ENCODE assay signal across 24 cellular contexts in the genomic region with DNA sequence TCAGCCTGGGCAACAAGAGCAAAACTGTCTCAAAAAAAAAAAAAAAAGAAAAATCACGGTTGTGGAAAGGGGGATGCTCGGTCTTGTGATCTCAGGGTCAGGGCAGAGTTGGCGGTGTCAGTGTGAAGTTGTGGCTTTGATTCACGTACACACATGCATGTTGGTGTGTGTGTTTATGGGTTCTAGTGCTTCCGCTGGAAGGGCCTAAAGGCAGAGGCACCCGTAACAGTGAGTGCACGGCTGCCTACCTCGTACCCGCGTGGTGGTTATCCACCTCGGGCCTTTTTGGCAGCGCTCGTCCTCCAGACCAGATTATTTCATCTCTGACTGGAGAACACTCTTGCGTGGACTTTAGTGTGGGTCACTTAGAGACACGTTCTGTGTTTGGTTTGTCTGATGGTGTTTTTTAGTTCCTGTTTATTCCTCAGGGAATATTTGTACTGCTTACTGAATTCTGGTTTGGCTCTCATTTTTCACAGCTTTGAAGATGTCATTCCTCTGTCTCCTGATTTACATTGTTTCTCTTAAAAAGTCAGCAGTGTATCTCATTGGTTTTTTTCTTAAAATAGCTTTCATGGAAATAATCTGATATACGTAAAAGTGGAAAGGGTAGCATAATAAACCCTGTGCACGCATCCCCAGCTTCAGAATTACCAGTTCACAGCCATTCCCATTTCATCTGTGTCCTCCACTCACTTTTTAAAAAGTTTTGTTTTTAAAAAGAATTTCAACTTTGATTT. TPM values are rescaled to one million over a fixed set of nuclear protein-coding genes. Genes with fewer than 3 reads are reported as not detected.
DNase-seq lines count a peak whose midpoint lies in the region; ATAC-seq, FAIRE-seq and TF ChIP-seq lines count a peak whose summit lies in the region.
"Had no signal": no experiment of that assay in that cellular context is flagged by ENCODE, and none has a peak within 500 bp of the region (broad histone marks: within the 10 kb centered on the region; RNA-seq: fewer than 3 reads in every experiment).

No MANE protein-coding gene starts in this region.

- no peak overlapping the region for H2BK120ac ChIP-seq in trophoblast cell (ENCODE audit: insufficient read depth, low read length, poor library complexity)

- H3K79me2 ChIP-seq in GM12878 (ENCODE audit: control insufficient read depth, insufficient read depth, low read length) (peaks cover 48% of the 10 kb centered on the region), trophoblast cell (ENCODE audit: control insufficient read depth, insufficient read depth, low read length, poor library complexity) (peaks cover 4% of the 10 kb centered on the region)

- peak overlapping the region; percentile 58 for H3K4ac ChIP-seq in trophoblast cell (ENCODE audit: low read depth, low read length)

- no peak for TF ChIP-seq POLR2A in GM12878 (IDR thresholded peaks at IDR 0.05; ENCODE audit: low read depth, low read length)

- H4K8ac ChIP-seq in trophoblast cell (ENCODE audit: low read depth, low read length), result no peak overlapping the region

- 96% methylated on average over 17 of the region's 17 CpGs for WGBS in GM12878 (ENCODE audit: insufficient coverage, insufficient replicate concordance, low lambda C conversion rate, missing lambda C conversion rate)
- WGBS in trophoblast cell (ENCODE audit: extremely low coverage, insufficient coverage, insufficient read length), result no CpG with 5 or more reads among the region's 17 CpGs

- H2AK5ac ChIP-seq in trophoblast cell (ENCODE audit: low read length), result no peak overlapping the region

- H3K9me3 ChIP-seq in GM12878 (replicated peaks; ENCODE audit: control insufficient read depth, insufficient read depth, low read length) (peaks cover 23% of the 10 kb centered on the region; the same call in 2 of the 3 replicates), trophoblast cell (ENCODE audit: insufficient read depth, low read depth, low read length) (peaks cover 9% of the 10 kb centered on the region), WERI-Rb-1 (ENCODE audit: severe bottlenecking) (peaks cover 5% of the 10 kb centered on the region)

- no peak overlapping the region for H3K9ac ChIP-seq in GM12878 (ENCODE audit: control insufficient read depth, insufficient read depth, low read length)
- no peak overlapping the region for H3K9ac ChIP-seq in trophoblast cell (ENCODE audit: low read length)
- H3K9ac ChIP-seq: neural progenitor cell had no signal

- no peak for FAIRE-seq in GM12878 (lab: Jason Lieb, UNC)
- FAIRE-seq: endothelial cell of umbilical vein had no signal

- intact Hi-C loops in GM12878 (cut with micrococcal nuclease; ENCODE audit: unreplicated experiment), result no loop called here

- H4K20me1 ChIP-seq in GM12878 (ENCODE audit: control insufficient read depth, insufficient read depth), result no peaks in the 10 kb centered on the region

- H3K79me1 ChIP-seq in trophoblast cell (ENCODE audit: low read length), result no peaks in the 10 kb centered on the region

- TF ChIP-seq CTCF in GM12878 (IDR thresholded peaks at IDR 0.05 in 2 of 3, conservative IDR thresholded peaks at IDR 0.05 in 1 of 3; ENCODE audit: control insufficient read depth in 2 of 3, extremely low read depth in 1 of 3, insufficient read depth in 1 of 3, low read depth in 3 of 3, low read length in 3 of 3), result no peak
- no peak for TF ChIP-seq CTCF in WERI-Rb-1 (IDR thresholded peaks at IDR 0.05; ENCODE audit: low read depth, low read length)

- H3K4me2 ChIP-seq in GM12878 (ENCODE audit: control insufficient read depth, insufficient read depth) (no peak overlapping the region), trophoblast cell (ENCODE audit: low read length) (no peak overlapping the region)
- H3K4me2 ChIP-seq: neural progenitor cell, smooth muscle cell had no signal

- H3K14ac ChIP-seq in trophoblast cell (ENCODE audit: low read length), result no peak overlapping the region

- H3K36me3 ChIP-seq in GM12878 (ENCODE audit: control insufficient read depth in 2 of 2, insufficient read depth in 2 of 2, low read length in 1 of 2) (peaks cover 0 to 5% of the 10 kb centered on the region in 2 experiments; a peak in 3 of 4 replicates), trophoblast cell (ENCODE audit: control insufficient read depth in 1 of 2, insufficient read depth in 2 of 2, low read length in 2 of 2) (peaks cover 3 to 15% of the 10 kb centered on the region in 2 experiments), WERI-Rb-1 (peaks cover 16% of the 10 kb centered on the region)
- H3K36me3 ChIP-seq: adrenal gland had no signal

- ATAC-seq in GM12878, result no peak

- no peak overlapping the region for H4K12ac ChIP-seq in trophoblast cell (ENCODE audit: low read depth, low read length)

- no TSS peak for BruUV-seq in GM12878 (replicated peaks; lab: Mats Ljungman, UMichigan)

- H3K27ac Mint-ChIP-seq in T-helper 1 cell treated with Interleukin-12 subunit alpha and Interleukin-12 subunit beta and Interleukin-4 antibody, amounts not matched to agents 30 μg/mL and 1 μg/mL, for 36 hours, result no peak overlapping the region
- H3K27ac Mint-ChIP-seq: neural progenitor cell had no signal

- DNase-seq in T-helper 1 cell, result no peak
- DNase-seq in SW480 (ENCODE audit: low spot score), result peak; percentile 8
- no peak for DNase-seq in GM12878 (ENCODE audit: low read depth, low spot score)
- no peak for DNase-seq in trophoblast cell
- DNase-seq in superior temporal gyrus (ENCODE audit: extremely low spot score), result no peak
- DNase-seq in NCI-H187 treated with DMSO at 0.1 percent for 48 hours (lab: John Stamatoyannopoulos, UW), result no peak
- DNase-seq in WERI-Rb-1, result no peak
- DNase-seq: activated T-cell treated with anti-CD3 and anti-CD28 coated beads, Interleukin-2, amount 50 U/mL, for 1 hour; AML-193; cortex of kidney; left ventricle myocardium inferior; NCI-H1694; NCI-H226; NCI-H774; SHP77; stimulated activated CD4-positive, alpha-beta T cell treated with anti-CD3 and anti-CD28 coated beads, Interleukin-4, amount 100 ng/mL, for 24 hours; SW 1271 had no signal

- H3K4me1 ChIP-seq in GM12878 (ENCODE audit: control insufficient read depth, insufficient read depth, low read length) (no peaks in the 10 kb centered on the region), trophoblast cell (ENCODE audit: control insufficient read depth in 1 of 2, insufficient read depth in 2 of 2, low read length in 2 of 2) (no peaks in the 10 kb centered on the region)
- H3K4me1 ChIP-seq: adrenal gland, left ventricle myocardium inferior, neural progenitor cell had no signal

- TF ChIP-seq RAD21 in GM12878 (IDR thresholded peaks at IDR 0.05; ENCODE audit: insufficient read depth, low read depth, low read length), result no peak

- H2AFZ ChIP-seq in GM12878 (ENCODE audit: control insufficient read depth, low read depth, low read length) (no peak overlapping the region), trophoblast cell (ENCODE audit: insufficient read depth, low read length, poor library complexity) (no peak overlapping the region)
- H2AFZ ChIP-seq: neural progenitor cell had no signal

- H3K4me3 ChIP-seq in GM12878, result no peak overlapping the region
- no peak overlapping the region for H3K4me3 ChIP-seq in trophoblast cell (ENCODE audit: low read depth, low read length)
- H3K4me3 ChIP-seq in WERI-Rb-1 (ENCODE audit: low read depth, low read length), result no peak overlapping the region
- H3K4me3 ChIP-seq: adrenal gland, left ventricle myocardium inferior, neural progenitor cell, smooth muscle cell had no signal

- H3K9me3 Mint-ChIP-seq in T-helper 1 cell treated with Interleukin-12 subunit alpha and Interleukin-12 subunit beta and Interleukin-4 antibody, amounts not matched to agents 30 μg/mL and 1 μg/mL, for 36 hours, result peaks cover 50% of the 10 kb centered on the region

- RAD21 ChIA-PET in GM12878 (lab: Charles Lee; ENCODE audit: unreplicated experiment), result no interaction called here

- H3K36me3 Mint-ChIP-seq in T-helper 1 cell treated with Interleukin-12 subunit alpha and Interleukin-12 subunit beta and Interleukin-4 antibody, amounts not matched to agents 30 μg/mL and 1 μg/mL, for 36 hours (ENCODE audit: low read depth), result peaks cover 56% of the 10 kb centered on the region

- no peak overlapping the region for H3K23ac ChIP-seq in trophoblast cell (ENCODE audit: low read length)

- no peaks in the 10 kb centered on the region for H3K27me3 Mint-ChIP-seq in T-helper 1 cell treated with Interleukin-12 subunit alpha and Interleukin-12 subunit beta and Interleukin-4 antibody, amounts not matched to agents 30 μg/mL and 1 μg/mL, for 36 hours (ENCODE audit: low read depth)

- no peak overlapping the region for H2BK12ac ChIP-seq in trophoblast cell (ENCODE audit: low read length)

- POLR2A ChIA-PET in GM12878 (lab: Charles Lee), result interaction anchor here (0.6 kb wide), 1 partner anchor 14 kb away, joined by 4 read pairs; no protein-coding TSS in a partner anchor

- in situ Hi-C loops in GM12878 (cut with MboI), result no loop called here

- peak overlapping the region; percentile 26 for H3K4me3 Mint-ChIP-seq in T-helper 1 cell treated with Interleukin-12 subunit alpha and Interleukin-12 subunit beta and Interleukin-4 antibody, amounts not matched to agents 30 μg/mL and 1 μg/mL, for 36 hours

- H3K18ac ChIP-seq in trophoblast cell (ENCODE audit: low read length), result peak overlapping the region; percentile 35

- no peaks in the 10 kb centered on the region for H3K27me3 ChIP-seq in GM12878 (replicated peaks in 1 of 2; ENCODE audit: control insufficient read depth in 2 of 2, insufficient read depth in 2 of 2, low read length in 1 of 2)
- H3K27me3 ChIP-seq in trophoblast cell (ENCODE audit: insufficient read depth, low read length), result no peaks in the 10 kb centered on the region
- no peaks in the 10 kb centered on the region for H3K27me3 ChIP-seq in WERI-Rb-1 (ENCODE audit: insufficient read depth, low read depth, severe bottlenecking)
- H3K27me3 ChIP-seq: adrenal gland, neural progenitor cell had no signal

- H4K91ac ChIP-seq in trophoblast cell (ENCODE audit: low read depth, low read length), result no peak overlapping the region

- H3K27ac ChIP-seq in GM12878 (ENCODE audit: control insufficient read depth, insufficient read depth) (no peak overlapping the region), trophoblast cell (ENCODE audit: low read depth, low read length) (no peak overlapping the region), WERI-Rb-1 (no peak overlapping the region)
- H3K27ac ChIP-seq: 22Rv1, adrenal gland, left ventricle myocardium inferior, neural progenitor cell, VCaP had no signal

- no peak for TF ChIP-seq EP300 in GM12878 (IDR thresholded peaks at IDR 0.05; ENCODE audit: borderline replicate concordance in 1 of 2, control insufficient read depth in 1 of 2, low read depth in 2 of 2, low read length in 2 of 2)

- H2BK5ac ChIP-seq in trophoblast cell (ENCODE audit: low read depth, low read length, poor library complexity), result no peak overlapping the region

- CTCF ChIA-PET in GM12878 (lab: Yijun Ruan, JAX), result interaction anchor here (0.6 to 1.7 kb wide), 4 partner anchors 12 to 62 kb away, joined by 3 to 5 read pairs (median 4); no protein-coding TSS in a partner anchor

- H3K4me1 Mint-ChIP-seq in T-helper 1 cell treated with Interleukin-12 subunit alpha and Interleukin-12 subunit beta and Interleukin-4 antibody, amounts not matched to agents 30 μg/mL and 1 μg/mL, for 36 hours (ENCODE audit: low read depth), result peaks cover 44% of the 10 kb centered on the region
- H3K4me1 Mint-ChIP-seq: neural progenitor cell had no signal

- SMC1A ChIA-PET in GM12878 (lab: Charles Lee; ENCODE audit: uncharacterized antibody, unreplicated experiment), result interaction anchor here (0.6 to 1.1 kb wide), 2 partner anchors 11 to 48 kb away, joined by 3 to 4 read pairs; no protein-coding TSS in a partner anchor

RNA-seq across cellular contexts. Expression of a gene that starts 15.6 kb away (rescaled TPM):
- total RNA-seq in GM12878 (2013; cell fraction: nucleolus; rRNA removed), result 28.5 and 31.8 TPM in 2 replicates
- total RNA-seq in GM12878 (2014; rRNA removed) (14.1 and 14.7 TPM in 2 replicates), GM12878 (2014; rRNA removed; fragmentation: Illumina TruSeq; extraction: Trizol) (9.0 and 9.9 TPM in 2 replicates), GM12878 (2021) (21.2 and 21.6 TPM in 2 replicates)
- polyA plus RNA-seq in GM12878 (2011; ENCODE audit: low read depth), result 7.8 TPM
- polyA plus RNA-seq in GM12878 (2011; rRNA removed) (3.9 and 6.1 TPM in 2 replicates), GM12878 (2014; fragmentation: Illumina TruSeq; extraction: Trizol) (10.6 and 14.9 TPM in 2 replicates), GM12878 (2014; fragmentation: Nextera tagmentation; extraction: Ambion mirVana) (1 to 10 TPM; 2.3 to 2.7 TPM), GM12878 (2014; rRNA removed) (10.6 and 11.0 TPM in 2 replicates), GM12878 (2016; fragmentation: Nextera tagmentation; extraction: Ambion mirVana) (10 to 100 TPM; 14.9 to 16.8 TPM)
- polyA plus RNA-seq in GM12878 (2011; cell fraction: cytosol; rRNA removed), result 6.0 and 8.5 TPM in 2 replicates
- polyA plus RNA-seq in GM12878 (2011; cell fraction: nucleus; rRNA removed), result 10.7 and 13.5 TPM in 2 replicates
- polyA plus RNA-seq in GM12878 (2012), result 11.6 and 11.8 TPM in 2 replicates
- 8.4 and 11.6 TPM in 2 replicates for polyA minus RNA-seq in GM12878 (2011; rRNA and poly(A)+ RNA removed)
- 7.1 and 7.4 TPM in 2 replicates for polyA minus RNA-seq in GM12878 (2011; cell fraction: cytosol; rRNA and poly(A)+ RNA removed)
- polyA minus RNA-seq in GM12878 (2011; cell fraction: nucleus; rRNA and poly(A)+ RNA removed), result 4.6 and 9.8 TPM in 2 replicates
- polyA plus RNA-seq in trophoblast cell (2013), result 16.0 and 16.8 TPM in 2 replicates

RNA-seq across cellular contexts. Expression of a gene that starts 41.6 kb away (rescaled TPM):
- total RNA-seq in GM12878 (2013; cell fraction: nucleolus; rRNA removed), result 53.3 and 67.3 TPM in 2 replicates
- 15.2 and 16.4 TPM in 2 replicates for total RNA-seq in GM12878 (2014; rRNA removed)
- 11.7 and 12.3 TPM in 2 replicates for total RNA-seq in GM12878 (2014; rRNA removed; fragmentation: Illumina TruSeq; extraction: Trizol)
- total RNA-seq in GM12878 (2021), result 26.4 and 26.9 TPM in 2 replicates
- 6.0 TPM for polyA plus RNA-seq in GM12878 (2011; ENCODE audit: low read depth)
- 4.1 and 4.8 TPM in 2 replicates for polyA plus RNA-seq in GM12878 (2011; rRNA removed)
- polyA plus RNA-seq in GM12878 (2011; cell fraction: cytosol; rRNA removed), result 5.0 TPM in 2 replicates
- polyA plus RNA-seq in GM12878 (2011; cell fraction: nucleus; rRNA removed), result 30.6 and 48.0 TPM in 2 replicates
- 13.8 and 14.2 TPM in 2 replicates for polyA plus RNA-seq in GM12878 (2012)
- 4.2 and 9.4 TPM in 2 replicates for polyA plus RNA-seq in GM12878 (2014; fragmentation: Illumina TruSeq; extraction: Trizol)
- polyA plus RNA-seq in GM12878 (2014; fragmentation: Nextera tagmentation; extraction: Ambion mirVana), result 1 to 10 TPM in 1 of 2 experiments, under 1 TPM in 1; 0.90 to 2.1 TPM
- 17.9 and 19.0 TPM in 2 replicates for polyA plus RNA-seq in GM12878 (2014; rRNA removed)
- polyA plus RNA-seq in GM12878 (2016; fragmentation: Nextera tagmentation; extraction: Ambion mirVana), result 1 to 10 TPM; 2.9 to 3.2 TPM
- 7.3 and 10.7 TPM in 2 replicates for polyA minus RNA-seq in GM12878 (2011; rRNA and poly(A)+ RNA removed)
- polyA minus RNA-seq in GM12878 (2011; cell fraction: cytosol; rRNA and poly(A)+ RNA removed), result 5.3 and 5.6 TPM in 2 replicates
- 14.0 and 24.9 TPM in 2 replicates for polyA minus RNA-seq in GM12878 (2011; cell fraction: nucleus; rRNA and poly(A)+ RNA removed)
- 18.7 and 19.7 TPM in 2 replicates for polyA plus RNA-seq in trophoblast cell (2013)

RNA-seq across cellular contexts. Expression of a gene that starts 49.0 kb away (rescaled TPM):
- 43.7 and 49.4 TPM in 2 replicates for total RNA-seq in GM12878 (2013; cell fraction: nucleolus; rRNA removed)
- total RNA-seq in GM12878 (2014; rRNA removed) (9.8 and 10.5 TPM in 2 replicates), GM12878 (2014; rRNA removed; fragmentation: Illumina TruSeq; extraction: Trizol) (3.3 and 3.7 TPM in 2 replicates), GM12878 (2021) (15.8 and 16.6 TPM in 2 replicates)
- polyA plus RNA-seq in GM12878 (2011; ENCODE audit: low read depth), result 4.7 TPM
- polyA plus RNA-seq in GM12878 (2011; rRNA removed) (2.2 and 5.2 TPM in 2 replicates), GM12878 (2014; fragmentation: Illumina TruSeq; extraction: Trizol) (0.79 and 4.3 TPM in 2 replicates), GM12878 (2014; fragmentation: Nextera tagmentation; extraction: Ambion mirVana) (under 1 TPM; 0.22 to 0.37 TPM), GM12878 (2014; rRNA removed) (8.0 and 9.7 TPM in 2 replicates), GM12878 (2016; fragmentation: Nextera tagmentation; extraction: Ambion mirVana) (10 to 100 TPM; 17.9 to 23.4 TPM)
- polyA plus RNA-seq in GM12878 (2011; cell fraction: cytosol; rRNA removed), result 7.2 and 10.1 TPM in 2 replicates
- 18.2 and 19.7 TPM in 2 replicates for polyA plus RNA-seq in GM12878 (2011; cell fraction: nucleus; rRNA removed)
- polyA plus RNA-seq in GM12878 (2012), result 12.4 and 15.1 TPM in 2 replicates
- polyA minus RNA-seq in GM12878 (2011; rRNA and poly(A)+ RNA removed), result 6.0 and 20.6 TPM in 2 replicates
- polyA minus RNA-seq in GM12878 (2011; cell fraction: cytosol; rRNA and poly(A)+ RNA removed), result 3.6 and 4.7 TPM in 2 replicates
- 3.4 and 4.7 TPM in 2 replicates for polyA minus RNA-seq in GM12878 (2011; cell fraction: nucleus; rRNA and poly(A)+ RNA removed)
- polyA plus RNA-seq in trophoblast cell (2013), result 22.3 and 22.8 TPM in 2 replicates

RNA-seq across cellular contexts. Expression of a gene that starts 49.2 kb away (rescaled TPM):
- 19.9 and 22.8 TPM in 2 replicates for total RNA-seq in GM12878 (2013; cell fraction: nucleolus; rRNA removed)
- 37.9 and 49.5 TPM in 2 replicates for total RNA-seq in GM12878 (2014; rRNA removed)
- 16.1 and 16.5 TPM in 2 replicates for total RNA-seq in GM12878 (2014; rRNA removed; fragmentation: Illumina TruSeq; extraction: Trizol)
- total RNA-seq in GM12878 (2021), result 40.6 and 48.1 TPM in 2 replicates
- polyA plus RNA-seq in GM12878 (2011; ENCODE audit: low read depth), result 17.3 TPM
- 8.4 and 14.0 TPM in 2 replicates for polyA plus RNA-seq in GM12878 (2011; rRNA removed)
- polyA plus RNA-seq in GM12878 (2011; cell fraction: cytosol; rRNA removed), result 22.4 and 29.3 TPM in 2 replicates
- 40.8 and 53.1 TPM in 2 replicates for polyA plus RNA-seq in GM12878 (2011; cell fraction: nucleus; rRNA removed)
- 33.5 and 34.5 TPM in 2 replicates for polyA plus RNA-seq in GM12878 (2012)
- polyA plus RNA-seq in GM12878 (2014; fragmentation: Illumina TruSeq; extraction: Trizol), result 3.2 and 11.9 TPM in 2 replicates
- polyA plus RNA-seq in GM12878 (2014; fragmentation: Nextera tagmentation; extraction: Ambion mirVana), result 10 to 100 TPM in 1 of 2 experiments, 1 to 10 TPM in 1; 9.4 to 15.0 TPM
- 35.7 and 45.0 TPM in 2 replicates for polyA plus RNA-seq in GM12878 (2014; rRNA removed)
- polyA plus RNA-seq in GM12878 (2016; fragmentation: Nextera tagmentation; extraction: Ambion mirVana), result 100 to 1,000 TPM in 1 of 2 experiments, 10 to 100 TPM in 1; 97.0 to 111 TPM
- 5.8 and 7.4 TPM in 2 replicates for polyA minus RNA-seq in GM12878 (2011; rRNA and poly(A)+ RNA removed)
- 5.6 TPM in 2 replicates for polyA minus RNA-seq in GM12878 (2011; cell fraction: cytosol; rRNA and poly(A)+ RNA removed)
- polyA minus RNA-seq in GM12878 (2011; cell fraction: nucleus; rRNA and poly(A)+ RNA removed), result 5.1 and 8.7 TPM in 2 replicates
- 42.2 and 46.8 TPM in 2 replicates for polyA plus RNA-seq in trophoblast cell (2013)
